In the genomic region with DNA sequence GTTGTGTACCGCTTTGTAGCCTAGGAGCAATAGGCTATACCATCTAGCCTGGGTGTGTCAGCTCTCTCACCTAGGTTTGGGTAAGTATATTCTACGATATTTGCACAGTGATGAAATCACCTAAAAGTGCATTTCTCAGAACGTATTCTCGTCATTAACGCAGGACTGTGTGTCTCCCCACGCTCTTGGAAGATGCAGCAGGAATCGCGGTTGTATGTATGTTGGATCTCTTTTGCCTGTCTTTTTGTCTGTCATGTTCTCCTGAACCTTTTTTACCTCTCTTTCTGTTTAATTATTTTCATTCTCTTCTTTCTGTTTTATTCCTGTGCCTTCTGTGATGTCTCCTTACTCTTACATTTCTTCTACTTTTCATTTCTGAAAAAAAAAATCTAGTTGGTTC, we compare ENCODE assay signal across 28 cellular contexts.
"Had no signal": no experiment of that assay in that cellular context is flagged by ENCODE, and none has a peak within 500 bp of the region (broad histone marks: within the 10 kb centered on the region; RNA-seq: fewer than 3 reads in every experiment).

No MANE protein-coding gene starts in this region.

- H3K4me1 ChIP-seq: neural progenitor cell, parathyroid adenoma, psoas muscle, right lobe of liver, stomach, thyroid gland, upper lobe of left lung, vagina had no signal

- H3K9me3 ChIP-seq: thyroid gland had no signal

- H3K9ac ChIP-seq: neural progenitor cell, parathyroid adenoma had no signal

- H3K36me3 ChIP-seq: neural progenitor cell, right lobe of liver, sigmoid colon, stomach, thoracic aorta, thyroid gland, tibial nerve, upper lobe of left lung, vagina had no signal

- ATAC-seq: naive thymus-derived CD4-positive, alpha-beta T cell; natural killer cell; psoas muscle; right cardiac atrium; right lobe of liver; stimulated activated effector memory CD8-positive, alpha-beta T cell treated with anti-CD3 and anti-CD28 coated beads, Interleukin-12 subunit alpha, Interleukin-12 subunit beta, amount 100 ng/mL, for 72 hours; stimulated activated naive B cell treated with anti-CD40 and anti-IgM and Interleukin-4, amounts not matched to agents 10 μg/mL and 1 μg/mL and 100 μg/mL, for 72 hours had no signal

- H3K27me3 Mint-ChIP-seq: naive thymus-derived CD4-positive, alpha-beta T cell; progenitor cell of endocrine pancreas; stimulated activated naive CD8-positive, alpha-beta T cell treated with anti-CD3 and anti-CD28 coated beads, Interleukin-15, Interleukin-2, amounts not matched to agents 100 ng/mL and 50 ng/mL, for 24 hours had no signal

- FAIRE-seq: small intestine, urothelium cell line had no signal

- H3K27ac ChIP-seq: neural progenitor cell, parathyroid adenoma, psoas muscle, right lobe of liver, stomach, thoracic aorta, thyroid gland, tibial nerve, upper lobe of left lung, vagina had no signal

- H3K27ac Mint-ChIP-seq: naive thymus-derived CD4-positive, alpha-beta T cell; natural killer cell; neural progenitor cell; progenitor cell of endocrine pancreas; stimulated activated effector memory CD8-positive, alpha-beta T cell treated with anti-CD3 and anti-CD28 coated beads, Interleukin-12 subunit alpha, Interleukin-12 subunit beta, amount 100 ng/mL, for 72 hours; stimulated activated naive B cell treated with anti-CD40 and anti-IgM and Interleukin-4, amounts not matched to agents 10 μg/mL and 1 μg/mL and 100 μg/mL, for 72 hours; stimulated activated naive CD8-positive, alpha-beta T cell treated with anti-CD3 and anti-CD28 coated beads, Interleukin-15, Interleukin-2, amounts not matched to agents 100 ng/mL and 50 ng/mL, for 24 hours had no signal

- H3K79me2 ChIP-seq: parathyroid adenoma had no signal

- H3K4me1 Mint-ChIP-seq: natural killer cell; stimulated activated effector memory CD8-positive, alpha-beta T cell treated with anti-CD3 and anti-CD28 coated beads, Interleukin-12 subunit alpha, Interleukin-12 subunit beta, amount 100 ng/mL, for 72 hours; stimulated activated naive B cell treated with anti-CD40 and anti-IgM and Interleukin-4, amounts not matched to agents 10 μg/mL and 1 μg/mL and 100 μg/mL, for 72 hours had no signal

- H3K4me2 ChIP-seq: neural progenitor cell had no signal

- H3K27me3 ChIP-seq: neural progenitor cell, right lobe of liver, sigmoid colon, stomach, thyroid gland, tibial nerve, upper lobe of left lung, vagina had no signal

- H3K4me3 Mint-ChIP-seq: naive thymus-derived CD4-positive, alpha-beta T cell; natural killer cell; nephron; neural progenitor cell; stimulated activated effector memory CD8-positive, alpha-beta T cell treated with anti-CD3 and anti-CD28 coated beads, Interleukin-12 subunit alpha, Interleukin-12 subunit beta, amount 100 ng/mL, for 72 hours; stimulated activated naive B cell treated with anti-CD40 and anti-IgM and Interleukin-4, amounts not matched to agents 10 μg/mL and 1 μg/mL and 100 μg/mL, for 72 hours; stimulated activated naive CD8-positive, alpha-beta T cell treated with anti-CD3 and anti-CD28 coated beads, Interleukin-15, Interleukin-2, amounts not matched to agents 100 ng/mL and 50 ng/mL, for 24 hours had no signal

- H3K4me3 ChIP-seq: neural progenitor cell, psoas muscle, right lobe of liver, sigmoid colon, stomach, thoracic aorta, thyroid gland, tibial nerve, upper lobe of left lung, vagina had no signal

- DNase-seq: naive thymus-derived CD4-positive, alpha-beta T cell; natural killer cell; occipital lobe; psoas muscle; right cardiac atrium; right lobe of liver; small intestine; stimulated activated CD4-positive, alpha-beta T cell treated with anti-CD3 and anti-CD28 coated beads, Interleukin-15, amount 100 ng/mL, for 24 hours; stimulated activated CD4-positive, alpha-beta T cell treated with anti-CD3 and anti-CD28 coated beads, Interleukin-2, amount 100 ng/mL, for 24 hours; stimulated activated CD4-positive, alpha-beta T cell treated with anti-CD3 and anti-CD28 coated beads, Interleukin-2, amount 100 ng/mL, for 48 hours; stimulated activated CD4-positive, alpha-beta T cell treated with anti-CD3 and anti-CD28 coated beads, Interleukin-4, amount 100 ng/mL, for 24 hours; stimulated activated naive B cell treated with anti-CD40 and anti-IgM and Interleukin-4, amounts not matched to agents 10 μg/mL and 1 μg/mL and 100 μg/mL, for 72 hours; stimulated activated naive CD4-positive, alpha-beta T cell treated with Interleukin-2 at 50 U/mL for 16 hours; stomach; thyroid gland; trophoblast cell; upper lobe of left lung had no signal

- H3K36me3 Mint-ChIP-seq: stimulated activated effector memory CD8-positive, alpha-beta T cell treated with anti-CD3 and anti-CD28 coated beads, Interleukin-12 subunit alpha, Interleukin-12 subunit beta, amount 100 ng/mL, for 72 hours had no signal

- H2AFZ ChIP-seq: neural progenitor cell, parathyroid adenoma had no signal
